In genomic region chr2:202023904-202024266, GRCh38 we compare ENCODE assay signal across 1 cellular context.
TF ChIP-seq lines count a peak whose summit lies in the region.

No MANE protein-coding gene starts in this region.

TF ChIP-seq in IMR-90, 13 proteins besides CTCF, POLR2A, EP300 and RAD21:
- TF ChIP-seq MAZ (IDR thresholded peaks at IDR 0.05; ENCODE audit: borderline replicate concordance, low read depth, low read length) (no peak), NFE2L2 (IDR thresholded peaks at IDR 0.05; ENCODE audit: low read depth, low read length) (no peak), MXI1 (IDR thresholded peaks at IDR 0.05; ENCODE audit: borderline replicate concordance, low read depth, low read length) (no peak)
